Comparison of ENCODE assay signal across 10 cellular contexts in the genomic region with DNA sequence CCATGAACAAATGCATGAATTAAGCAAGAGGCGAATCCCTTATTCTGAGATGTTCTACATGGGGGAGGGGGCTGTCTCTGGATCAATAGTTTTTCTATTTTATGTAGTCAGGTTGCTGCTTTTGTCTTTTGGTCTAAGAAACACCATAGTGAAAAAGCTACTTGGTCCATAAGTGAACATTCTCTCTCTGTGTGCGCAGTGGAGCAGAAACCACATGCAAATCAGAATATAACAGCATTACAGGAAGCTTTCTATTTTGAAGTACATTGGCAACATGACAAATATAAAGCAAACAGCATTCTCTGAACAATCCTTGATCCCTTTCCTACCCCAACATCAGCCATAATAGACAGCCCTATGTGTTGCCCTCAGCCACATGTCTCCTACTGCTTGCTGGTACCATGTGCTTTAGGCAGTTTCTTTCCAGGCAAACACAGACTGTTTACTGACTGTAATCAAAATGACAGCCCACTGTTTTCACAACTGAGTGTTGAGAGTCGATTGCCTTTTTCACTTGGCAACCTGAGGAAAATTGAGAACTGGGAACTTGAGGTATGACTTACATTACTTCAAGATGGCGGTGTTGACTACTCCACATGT. TPM values are rescaled to one million over a fixed set of nuclear protein-coding genes. Genes with fewer than 3 reads are reported as not detected.
A peak's percentile ranks its signal among the peaks of the same experiment; 100 is the strongest.
DNase-seq lines count a peak whose midpoint lies in the region; ATAC-seq lines count a peak whose summit lies in the region.
"Had no signal": no experiment of that assay in that cellular context is flagged by ENCODE, and none has a peak within 500 bp of the region (broad histone marks: within the 10 kb centered on the region; RNA-seq: fewer than 3 reads in every experiment).

No MANE protein-coding gene starts in this region.

- H3K27me3 Mint-ChIP-seq in activated T-helper 17 cell treated with anti-CD3 and anti-CD28 coated beads, Interleukin-2, amount 50 U/mL, for 72 hours, result peaks cover 5% of the 10 kb centered on the region
- H3K27me3 Mint-ChIP-seq in activated T-helper 2 cell treated with anti-CD3 and anti-CD28 coated beads, Interferon-gamma antibody, Interleukin-2, Interleukin-4, amounts not matched to agents 10 μg/mL and 5 μg/mL and 100 μg/mL, durations not matched to agents 14 hours and 24 hours and 36 hours (ENCODE audit: low read depth), result peaks cover 5% of the 10 kb centered on the region

- ATAC-seq in GM19351 (IDR thresholded peaks at IDR 0.05; ENCODE audit: unreplicated experiment) (peak; percentile 91), HG02943 (IDR thresholded peaks at IDR 0.05; ENCODE audit: low read depth, unreplicated experiment) (peak; percentile 99)
- no peak for ATAC-seq in activated T-helper 17 cell treated with anti-CD3 and anti-CD28 coated beads, Interleukin-2, amount 50 U/mL, for 72 hours (replicated peaks)

- H3K36me3 Mint-ChIP-seq in activated T-helper 17 cell treated with anti-CD3 and anti-CD28 coated beads, Interleukin-2, amount 50 U/mL, for 72 hours (ENCODE audit: low read depth), result no peaks in the 10 kb centered on the region
- no peaks in the 10 kb centered on the region for H3K36me3 Mint-ChIP-seq in activated T-helper 2 cell treated with anti-CD3 and anti-CD28 coated beads, Interferon-gamma antibody, Interleukin-2, Interleukin-4, amounts not matched to agents 10 μg/mL and 5 μg/mL and 100 μg/mL, durations not matched to agents 14 hours and 24 hours and 36 hours (ENCODE audit: low read depth)

- no peaks in the 10 kb centered on the region for H3K9me3 Mint-ChIP-seq in activated T-helper 17 cell treated with anti-CD3 and anti-CD28 coated beads, Interleukin-2, amount 50 U/mL, for 72 hours
- no peaks in the 10 kb centered on the region for H3K9me3 Mint-ChIP-seq in activated T-helper 2 cell treated with anti-CD3 and anti-CD28 coated beads, Interferon-gamma antibody, Interleukin-2, Interleukin-4, amounts not matched to agents 10 μg/mL and 5 μg/mL and 100 μg/mL, durations not matched to agents 14 hours and 24 hours and 36 hours

- intact Hi-C loops in activated T-helper 2 cell treated with anti-CD3 and anti-CD28 coated beads, Interferon-gamma antibody, Interleukin-2, Interleukin-4, amounts not matched to agents 10 μg/mL and 5 μg/mL and 100 μg/mL, durations not matched to agents 14 hours and 24 hours and 36 hours (cut with micrococcal nuclease), result no loop called here

- no peaks in the 10 kb centered on the region for H3K4me1 Mint-ChIP-seq in activated T-helper 17 cell treated with anti-CD3 and anti-CD28 coated beads, Interleukin-2, amount 50 U/mL, for 72 hours
- H3K4me1 Mint-ChIP-seq in activated T-helper 2 cell treated with anti-CD3 and anti-CD28 coated beads, Interferon-gamma antibody, Interleukin-2, Interleukin-4, amounts not matched to agents 10 μg/mL and 5 μg/mL and 100 μg/mL, durations not matched to agents 14 hours and 24 hours and 36 hours (ENCODE audit: low read depth), result no peaks in the 10 kb centered on the region

- H3K27ac Mint-ChIP-seq in activated T-helper 17 cell treated with anti-CD3 and anti-CD28 coated beads, Interleukin-2, amount 50 U/mL, for 72 hours, result no peak overlapping the region
- H3K27ac Mint-ChIP-seq in activated T-helper 2 cell treated with anti-CD3 and anti-CD28 coated beads, Interferon-gamma antibody, Interleukin-2, Interleukin-4, amounts not matched to agents 10 μg/mL and 5 μg/mL and 100 μg/mL, durations not matched to agents 14 hours and 24 hours and 36 hours, result no peak overlapping the region

- no peak overlapping the region for H3K4me3 Mint-ChIP-seq in activated T-helper 17 cell treated with anti-CD3 and anti-CD28 coated beads, Interleukin-2, amount 50 U/mL, for 72 hours
- no peak overlapping the region for H3K4me3 Mint-ChIP-seq in activated T-helper 2 cell treated with anti-CD3 and anti-CD28 coated beads, Interferon-gamma antibody, Interleukin-2, Interleukin-4, amounts not matched to agents 10 μg/mL and 5 μg/mL and 100 μg/mL, durations not matched to agents 14 hours and 24 hours and 36 hours (ENCODE audit: low read depth)

- DNase-seq in COR-L47 (lab: John Stamatoyannopoulos, UW) (peak; percentile 69), NCI-H1105 treated with DMSO at 0.1 percent for 48 hours (lab: John Stamatoyannopoulos, UW) (peak; percentile 66), kidney glomerular epithelial cell (lab: John Stamatoyannopoulos, UW) (no peak), activated gamma-delta T cell (lab: John Stamatoyannopoulos, UW) (no peak)
- DNase-seq in activated T-helper 2 cell treated with anti-CD3 and anti-CD28 coated beads, Interferon-gamma antibody, Interleukin-2, Interleukin-4, amounts not matched to agents 10 μg/mL and 5 μg/mL and 100 μg/mL, durations not matched to agents 14 hours and 24 hours and 36 hours (ENCODE audit: low spot score), result no peak
- DNase-seq: GM23248, NCI-H2171 had no signal

RNA-seq across cellular contexts. Expression of a gene that starts 10.6 kb away (rescaled TPM):
- total RNA-seq in activated T-helper 17 cell treated with anti-CD3 and anti-CD28 coated beads, Interleukin-2, amount 50 U/mL, for 72 hours, result not detected
- 0.05 TPM in 1 of 2 replicates, not detected in the other for total RNA-seq in activated T-helper 2 cell treated with anti-CD3 and anti-CD28 coated beads, Interferon-gamma antibody, Interleukin-2, Interleukin-4, amounts not matched to agents 10 μg/mL and 5 μg/mL and 100 μg/mL, durations not matched to agents 14 hours and 24 hours and 36 hours

RNA-seq across cellular contexts. Expression of a gene that starts 45.9 kb away (rescaled TPM):
- under 1 TPM in 1 of 2 donors, not detected in 1; 0.05 TPM for total RNA-seq in activated T-helper 17 cell treated with anti-CD3 and anti-CD28 coated beads, Interleukin-2, amount 50 U/mL, for 72 hours
- total RNA-seq in activated T-helper 2 cell treated with anti-CD3 and anti-CD28 coated beads, Interferon-gamma antibody, Interleukin-2, Interleukin-4, amounts not matched to agents 10 μg/mL and 5 μg/mL and 100 μg/mL, durations not matched to agents 14 hours and 24 hours and 36 hours, result 0.05 TPM in 1 of 2 replicates, not detected in the other

Comparison
In these comparisons a context has a peak if more than half of its experiments do, and no peak if none do; other contexts are left out.
1. DNase-seq: peak in COR-L47 (single experiment) and NCI-H1105 treated with DMSO at 0.1 percent for 48 hours (single experiment); none in kidney glomerular epithelial cell (single experiment), activated T-helper 2 cell treated with anti-CD3 and anti-CD28 coated beads, Interferon-gamma antibody, Interleukin-2, Interleukin-4, amounts not matched to agents 10 μg/mL and 5 μg/mL and 100 μg/mL, durations not matched to agents 14 hours and 24 hours and 36 hours (single experiment) and activated gamma-delta T cell (single experiment).